11 cellular contexts compared by ENCODE assay signal in genomic region chr5:139676951-139677367, GRCh38. TPM values are rescaled to one million over a fixed set of nuclear protein-coding genes. Genes with fewer than 3 reads are reported as not detected.
DNase-seq lines count a peak whose midpoint lies in the region; ATAC-seq lines count a peak whose summit lies in the region.
"Had no signal": no experiment of that assay in that cellular context is flagged by ENCODE, and none has a peak within 500 bp of the region (broad histone marks: within the 10 kb centered on the region; RNA-seq: fewer than 3 reads in every experiment).

No MANE protein-coding gene starts in this region.

- DNase-seq in NCI-H2107 treated with DMSO at 0.1 percent for 48 hours (lab: John Stamatoyannopoulos, UW; ENCODE audit: unreplicated experiment) (peak; percentile 19), NCI-H2107 (lab: John Stamatoyannopoulos, UW) (no peak), ecto neural progenitor cell (ENCODE audit: low spot score) (peak; percentile 71), middle frontal gyrus (ENCODE audit: extremely low spot score, low spot score) (peak; percentile 77), AG08395 (ENCODE audit: low spot score) (no peak)
- DNase-seq in activated T-cell treated with anti-CD3 and anti-CD28 coated beads, Interleukin-2, amount 50 U/mL, for 24 hours = no peak
- DNase-seq: erythroblast, HFFc6 had no signal

- no peak overlapping the region for H3K4me3 Mint-ChIP-seq in activated T-cell treated with anti-CD3 and anti-CD28 coated beads, Interleukin-2, amount 50 U/mL, for 24 hours
- H3K4me3 Mint-ChIP-seq: HFFc6 had no signal

- no peaks in the 10 kb centered on the region for H3K36me3 Mint-ChIP-seq in activated T-cell treated with anti-CD3 and anti-CD28 coated beads, Interleukin-2, amount 50 U/mL, for 24 hours (ENCODE audit: low read depth)

- ATAC-seq in HG02571 (IDR thresholded peaks at IDR 0.05; ENCODE audit: unreplicated experiment) = no peak

- H3K9me3 Mint-ChIP-seq in activated T-cell treated with anti-CD3 and anti-CD28 coated beads, Interleukin-2, amount 50 U/mL, for 24 hours = no peaks in the 10 kb centered on the region
- H3K9me3 Mint-ChIP-seq: HFFc6 had no signal

- H3K27ac ChIP-seq in temporal lobe (ENCODE audit: low read depth, low read length) = peak overlapping the region; percentile 100
- H3K27ac ChIP-seq: KMS-11 had no signal

- H3K27ac Mint-ChIP-seq in activated T-cell treated with anti-CD3 and anti-CD28 coated beads, Interleukin-2, amount 50 U/mL, for 24 hours = no peak overlapping the region
- H3K27ac Mint-ChIP-seq: HFFc6 had no signal

- H3K4me1 Mint-ChIP-seq in activated T-cell treated with anti-CD3 and anti-CD28 coated beads, Interleukin-2, amount 50 U/mL, for 24 hours (ENCODE audit: low read depth) = no peaks in the 10 kb centered on the region

- no peaks in the 10 kb centered on the region for H3K27me3 Mint-ChIP-seq in activated T-cell treated with anti-CD3 and anti-CD28 coated beads, Interleukin-2, amount 50 U/mL, for 24 hours

RNA-seq across cellular contexts. Expression of gene CXXC5, which starts 28.8 kb away (rescaled TPM):
- 33.4 TPM for total RNA-seq in temporal lobe

Comparison
In these comparisons a context has a peak if more than half of its experiments do, and no peak if none do; other contexts are left out.
1. DNase-seq: peak in NCI-H2107 treated with DMSO at 0.1 percent for 48 hours (single experiment), ecto neural progenitor cell (single experiment) and middle frontal gyrus (single experiment); none in NCI-H2107 (single experiment), activated T-cell treated with anti-CD3 and anti-CD28 coated beads, Interleukin-2, amount 50 U/mL, for 24 hours (single experiment) and AG08395 (single experiment).